ENCODE assay signal across 1 cellular context in genomic region chr5:124596595-124597388, GRCh38.
TF ChIP-seq lines count a peak whose summit lies in the region.

No MANE protein-coding gene starts in this region.

TF ChIP-seq in IMR-90, 13 proteins besides CTCF, POLR2A, EP300 and RAD21 (continued from another document):
- no peak for TF ChIP-seq MXI1 (IDR thresholded peaks at IDR 0.05; ENCODE audit: borderline replicate concordance, low read depth, low read length)
- TF ChIP-seq NFE2L2 (IDR thresholded peaks at IDR 0.05; ENCODE audit: low read depth, low read length): peak; percentile 91
